ENCODE assay signal across 8 cellular contexts in genomic region chr9:136949239-136949816, GRCh38. TPM values are rescaled to one million over a fixed set of nuclear protein-coding genes. Genes with fewer than 3 reads are reported as not detected.
DNase-seq lines count a peak whose midpoint lies in the region; ATAC-seq and TF ChIP-seq lines count a peak whose summit lies in the region.

No MANE protein-coding gene starts in this region.

- H3K9me3 Mint-ChIP-seq in activated T-cell treated with anti-CD3 and anti-CD28 coated beads, Interleukin-2, amount 50 U/mL, for 24 hours, result no peaks in the 10 kb centered on the region
- H3K9me3 Mint-ChIP-seq in type B pancreatic cell, result no peaks in the 10 kb centered on the region

- TF ChIP-seq CTCF in astrocyte of the cerebellum (IDR thresholded peaks at IDR 0.05; ENCODE audit: low read depth, low read length, missing control alignments) (no peak), liver (IDR thresholded peaks at IDR 0.05; ENCODE audit: low read depth, low read length, missing input control) (no peak), type B pancreatic cell (conservative IDR thresholded peaks at IDR 0.05) (no peak)

- H3K36me3 ChIP-seq in liver (ENCODE audit: control insufficient read depth in 4 of 4, insufficient read depth in 3 of 4, low read depth in 1 of 4, low read length in 3 of 4), result no peaks in the 10 kb centered on the region

- ATAC-seq in HG02610 (IDR thresholded peaks at IDR 0.05; ENCODE audit: unreplicated experiment), result no peak
- ATAC-seq in HG02852 (IDR thresholded peaks at IDR 0.05; ENCODE audit: unreplicated experiment), result no peak

- no peak for TF ChIP-seq RAD21 in liver (IDR thresholded peaks at IDR 0.05)

- no peak for DNase-seq in activated T-cell treated with anti-CD3 and anti-CD28 coated beads, Interleukin-2, amount 50 U/mL, for 24 hours
- DNase-seq in activated T-cell treated with anti-CD3 and anti-CD28 coated beads for 4 hours (no peak), astrocyte of the cerebellum (ENCODE audit: low read depth) (no peak), type B pancreatic cell (ENCODE audit: extremely low spot score, unreplicated experiment) (no peak), NCI-H526 treated with DMSO at 0.1 percent for 48 hours (lab: John Stamatoyannopoulos, UW) (no peak)

- peak overlapping the region in 1 of 2 donors; percentile 60 for H3K9ac ChIP-seq in liver (ENCODE audit: low read depth in 1 of 2, low read length in 2 of 2)

- H3K4me1 Mint-ChIP-seq in activated T-cell treated with anti-CD3 and anti-CD28 coated beads, Interleukin-2, amount 50 U/mL, for 24 hours (ENCODE audit: low read depth), result peaks cover 20% of the 10 kb centered on the region
- peaks cover 4% of the 10 kb centered on the region for H3K4me1 Mint-ChIP-seq in type B pancreatic cell (ENCODE audit: unreplicated experiment)

- H3K27me3 ChIP-seq in liver (ENCODE audit: control insufficient read depth in 4 of 4, insufficient read depth in 4 of 4, low read length in 3 of 4), result no peaks in the 10 kb centered on the region

- H3K4me3 ChIP-seq in astrocyte of the cerebellum (ENCODE audit: low read depth, low read length) (peak overlapping the region; percentile 46), liver (ENCODE audit: low read depth in 1 of 3, low read length in 3 of 3) (peak overlapping the region; percentile 19 to 61 (median 58))

- 6% methylated on average over 22 of the region's 22 CpGs for WGBS in liver

- in situ Hi-C loops in astrocyte of the cerebellum (cut with HindIII; ENCODE audit: low sequenced_read_pairs), result no loop called here

- H3K27me3 Mint-ChIP-seq in activated T-cell treated with anti-CD3 and anti-CD28 coated beads, Interleukin-2, amount 50 U/mL, for 24 hours, result no peaks in the 10 kb centered on the region
- H3K27me3 Mint-ChIP-seq in type B pancreatic cell, result no peaks in the 10 kb centered on the region

- peaks cover 10 to 37% (median 24%) of the 10 kb centered on the region in 4 donors for H3K4me1 ChIP-seq in liver (ENCODE audit: control insufficient read depth in 4 of 4, insufficient read depth in 4 of 4, low read length in 3 of 4)

- H3K9me3 ChIP-seq in liver (ENCODE audit: control insufficient read depth in 4 of 4, low read length in 3 of 4), result no peaks in the 10 kb centered on the region

- peak overlapping the region; percentile 67 to 95 for H3K27ac ChIP-seq in liver (ENCODE audit: low read depth in 1 of 2, low read length in 2 of 2)

- peak overlapping the region; percentile 88 for H3K27ac Mint-ChIP-seq in activated T-cell treated with anti-CD3 and anti-CD28 coated beads, Interleukin-2, amount 50 U/mL, for 24 hours
- H3K27ac Mint-ChIP-seq in type B pancreatic cell, result peak overlapping the region; percentile 94

- H3K36me3 Mint-ChIP-seq in activated T-cell treated with anti-CD3 and anti-CD28 coated beads, Interleukin-2, amount 50 U/mL, for 24 hours (ENCODE audit: low read depth), result no peaks in the 10 kb centered on the region
- no peaks in the 10 kb centered on the region for H3K36me3 Mint-ChIP-seq in type B pancreatic cell

- H3K4me3 Mint-ChIP-seq in activated T-cell treated with anti-CD3 and anti-CD28 coated beads, Interleukin-2, amount 50 U/mL, for 24 hours, result peak overlapping the region; percentile 81
- peak overlapping the region; percentile 85 for H3K4me3 Mint-ChIP-seq in type B pancreatic cell

TF ChIP-seq in liver, 16 proteins besides CTCF, POLR2A, EP300 and RAD21:
- no peak for TF ChIP-seq JUND (IDR thresholded peaks at IDR 0.05)
- TF ChIP-seq FOXA1 (IDR thresholded peaks at IDR 0.05), result no peak
- TF ChIP-seq MAX (IDR thresholded peaks at IDR 0.05), result no peak
- TF ChIP-seq RXRA (IDR thresholded peaks at IDR 0.05), result peak in 1 of 2 donors; percentile 3
- no peak for TF ChIP-seq EGR1 (IDR thresholded peaks at IDR 0.05; ENCODE audit: low read depth in 2 of 2)
- no peak for TF ChIP-seq ATF3 (IDR thresholded peaks at IDR 0.05)
- no peak for TF ChIP-seq NR2F2 (IDR thresholded peaks at IDR 0.05)
- no peak for TF ChIP-seq ZBTB33 (IDR thresholded peaks at IDR 0.05)
- no peak for TF ChIP-seq TAF1 (conservative IDR thresholded peaks at IDR 0.05)
- no peak for TF ChIP-seq REST (IDR thresholded peaks at IDR 0.05)
- no peak for TF ChIP-seq GABPA (IDR thresholded peaks at IDR 0.05 in 1 of 2, conservative IDR thresholded peaks at IDR 0.05 in 1 of 2)
- peak; percentile 63 to 80 for TF ChIP-seq HNF4A (conservative IDR thresholded peaks at IDR 0.05)
- peak; percentile 0 for TF ChIP-seq HNF4G (IDR thresholded peaks at IDR 0.05)
- TF ChIP-seq YY1 (IDR thresholded peaks at IDR 0.05), result no peak
- no peak for TF ChIP-seq FOXA2 (IDR thresholded peaks at IDR 0.05)
- peak; percentile 18 for TF ChIP-seq SP1 (IDR thresholded peaks at IDR 0.05)

RNA-seq across cellular contexts. Expression of gene LCN12, which starts 2.7 kb away (rescaled TPM):
- total RNA-seq in liver, result 1 to 10 TPM; 2.3 to 5.2 TPM
- polyA plus RNA-seq in liver, result 10 to 100 TPM in 1 of 2 donors, 1 to 10 TPM in 1; 7.3 to 12.2 TPM
- total RNA-seq in type B pancreatic cell (ENCODE audit: low replicate concordance), result 7.9 and 8.3 TPM in 2 replicates

RNA-seq across cellular contexts. Expression of gene C8G, which starts 4.3 kb away (rescaled TPM):
- total RNA-seq in liver, result 100 to 1,000 TPM in 1 of 2 donors, 10 to 100 TPM in 1; 25.1 to 323 TPM
- polyA plus RNA-seq in liver, result 1,000 to 10,000 TPM in 1 of 2 donors, 100 to 1,000 TPM in 1; 892 to 1,117 TPM
- 2.8 and 4.1 TPM in 2 replicates for total RNA-seq in type B pancreatic cell (ENCODE audit: low replicate concordance)

RNA-seq across cellular contexts. Expression of gene FBXW5, which starts 4.8 kb away (rescaled TPM):
- total RNA-seq in liver (100 to 1,000 TPM in 1 of 2 donors, 10 to 100 TPM in 1; 64.0 to 163 TPM), type B pancreatic cell (ENCODE audit: low replicate concordance) (82.8 and 110 TPM in 2 replicates)
- 100 to 1,000 TPM in 1 of 2 donors, 10 to 100 TPM in 1; 87.1 to 130 TPM for polyA plus RNA-seq in liver

RNA-seq across cellular contexts. Expression of gene PTGDS, which starts 28.0 kb away (rescaled TPM):
- total RNA-seq in liver (1 to 10 TPM in 1 of 2 donors, under 1 TPM in 1; 0.23 to 5.4 TPM), type B pancreatic cell (ENCODE audit: low replicate concordance) (1.4 and 1.7 TPM in 2 replicates)
- 10 to 100 TPM in 1 of 2 donors, 1 to 10 TPM in 1; 7.4 to 15.2 TPM for polyA plus RNA-seq in liver

RNA-seq across cellular contexts. Expression of gene LCNL1, which starts 33.5 kb away (rescaled TPM):
- total RNA-seq in liver (under 1 TPM in 1 of 2 donors, not detected in 1; 0.08 TPM), type B pancreatic cell (ENCODE audit: low replicate concordance) (not detected in 2 replicates)
- under 1 TPM in 1 of 2 donors, not detected in 1; 0.01 TPM for polyA plus RNA-seq in liver
